ENCODE assay signal across 36 cellular contexts in genomic region chr19:959935-960502, GRCh38. TPM values are rescaled to one million over a fixed set of nuclear protein-coding genes. Genes with fewer than 3 reads are reported as not detected.
DNase-seq lines count a peak whose midpoint lies in the region; ATAC-seq, FAIRE-seq and TF ChIP-seq lines count a peak whose summit lies in the region.
"Had no signal": no experiment of that assay in that cellular context is flagged by ENCODE, and none has a peak within 500 bp of the region (broad histone marks: within the 10 kb centered on the region; RNA-seq: fewer than 3 reads in every experiment).

No MANE protein-coding gene starts in this region.

- peaks cover 14% of the 10 kb centered on the region for H3K4me1 Mint-ChIP-seq in activated CD4-positive, alpha-beta T cell treated with anti-CD3 and anti-CD28 coated beads, Interleukin-2, amount 10 ng/mL, durations not matched to agents 7 days and 5 days
- peaks cover 4% of the 10 kb centered on the region for H3K4me1 Mint-ChIP-seq in activated CD4-positive, alpha-beta T cell treated with anti-CD3 and anti-CD28 coated beads for 36 hours

- 0 out of 2 replicates have a peak, but pooled peaks have one; percentile 3 for TF ChIP-seq POLR2A in GM12878 (IDR thresholded peaks at IDR 0.05; ENCODE audit: low read depth, low read length)
- TF ChIP-seq POLR2A in prostate gland (IDR thresholded peaks at IDR 0.05): no peak

- TF ChIP-seq RAD21 in GM12878 (IDR thresholded peaks at IDR 0.05; ENCODE audit: insufficient read depth, low read depth, low read length): no peak

- H3K9ac ChIP-seq in GM12878 (ENCODE audit: control insufficient read depth, insufficient read depth, low read length) (no peak overlapping the region), smooth muscle cell (ENCODE audit: low read depth) (no peak overlapping the region)

- no peak for DNase-seq in activated CD4-positive, alpha-beta T cell treated with anti-CD3 and anti-CD28 coated beads, Interleukin-2, amount 10 ng/mL, durations not matched to agents 7 days and 5 days
- no peak for DNase-seq in activated CD4-positive, alpha-beta T cell treated with anti-CD3 and anti-CD28 coated beads for 36 hours
- DNase-seq in GM12878 (ENCODE audit: low read depth, low spot score) (no peak), kidney epithelial cell (ENCODE audit: low read depth) (no peak), smooth muscle cell (lab: John Stamatoyannopoulos, UW; ENCODE audit: unreplicated experiment) (no peak), prostate gland (ENCODE audit: low spot score) (no peak), A673 (ENCODE audit: low spot score) (no peak)
- DNase-seq: 8988T; activated CD4-positive, CD25-positive, alpha-beta regulatory T cell treated with anti-CD3 and anti-CD28 coated beads, Interleukin-2, amount 50 U/mL, for 72 hours; activated CD8-positive, alpha-beta T cell treated with anti-CD3 and anti-CD28 coated beads for 36 hours; activated naive CD4-positive, alpha-beta T cell treated with anti-CD3 and anti-CD28 coated beads, Interleukin-2, amount 50 U/mL, for 16 hours; amniotic stem cell; CD4-positive, CD25-positive, alpha-beta regulatory T cell; DMS153; effector CD4-positive, alpha-beta T cell; left cardiac atrium; mammary epithelial cell; NCI-H1092 treated with DMSO at 0.1 percent for 48 hours; NCI-H187 treated with DMSO at 0.1 percent for 48 hours; NCI-H226; NCI-H748 treated with DMSO at 0.1 percent for 48 hours; nucleus accumbens; SJCRH30; T-helper 1 cell had no signal

- CTCF ChIA-PET in activated CD4-positive, alpha-beta T cell treated with anti-CD3 and anti-CD28 coated beads, Interleukin-2, amount 10 ng/mL, durations not matched to agents 7 days and 5 days (lab: Charles Lee): interaction anchor here (1.1 kb wide), 1 partner anchor 53 kb away, joined by 3 read pairs; no protein-coding TSS in a partner anchor
- CTCF ChIA-PET in activated CD4-positive, alpha-beta T cell treated with anti-CD3 and anti-CD28 coated beads for 36 hours (lab: Charles Lee): interaction anchor here (0.7 kb wide), 1 partner anchor 60 kb away, joined by 3 read pairs; no protein-coding TSS in a partner anchor
- CTCF ChIA-PET in GM12878 (lab: Yijun Ruan, JAX): interaction anchor here (0.8 kb wide), 1 partner anchor 9 kb away, joined by 3 read pairs; no protein-coding TSS in a partner anchor
- CTCF ChIA-PET in A673 (lab: Charles Lee): no interaction called here

- H3K27me3 ChIP-seq in GM12878 (replicated peaks in 1 of 2; ENCODE audit: control insufficient read depth in 2 of 2, insufficient read depth in 2 of 2, low read length in 1 of 2): no peaks in the 10 kb centered on the region
- H3K27me3 ChIP-seq in kidney epithelial cell (ENCODE audit: control insufficient read depth, insufficient read depth, low read length): no peaks in the 10 kb centered on the region
- no peaks in the 10 kb centered on the region for H3K27me3 ChIP-seq in smooth muscle cell (ENCODE audit: low read depth)
- no peaks in the 10 kb centered on the region for H3K27me3 ChIP-seq in prostate gland (replicated peaks; ENCODE audit: insufficient read depth)
- H3K27me3 ChIP-seq in A673 (replicated peaks; ENCODE audit: insufficient read depth, low read depth, low read length, poor library complexity): no peaks in the 10 kb centered on the region
- H3K27me3 ChIP-seq: breast epithelium, SJCRH30 had no signal

- TF ChIP-seq CTCF in GM12878 (IDR thresholded peaks at IDR 0.05 in 2 of 3, conservative IDR thresholded peaks at IDR 0.05 in 1 of 3; ENCODE audit: control insufficient read depth in 2 of 3, extremely low read depth in 1 of 3, insufficient read depth in 1 of 3, low read depth in 3 of 3, low read length in 3 of 3): no peak
- peak; percentile 3 for TF ChIP-seq CTCF in kidney epithelial cell (IDR thresholded peaks at IDR 0.05; ENCODE audit: insufficient read depth, low read length, poor library complexity, severe bottlenecking)
- TF ChIP-seq CTCF in smooth muscle cell (IDR thresholded peaks at IDR 0.05; ENCODE audit: borderline replicate concordance, insufficient read depth, poor library complexity, severe bottlenecking): no peak
- TF ChIP-seq CTCF in prostate gland (IDR thresholded peaks at IDR 0.05): no peak
- no peak for TF ChIP-seq CTCF in A673 (conservative IDR thresholded peaks at IDR 0.05; ENCODE audit: low read depth, low read length)

- intact Hi-C loops in activated CD4-positive, alpha-beta T cell treated with anti-CD3 and anti-CD28 coated beads for 36 hours (cut with DNase I, micrococcal nuclease): no loop called here
- intact Hi-C loops in GM12878 (cut with micrococcal nuclease; ENCODE audit: unreplicated experiment) (no loop called here), prostate gland (cut with DNase I) (no loop called here), A673 (cut with micrococcal nuclease; ENCODE audit: unreplicated experiment) (no loop called here)

- H3K79me2 ChIP-seq in GM12878 (ENCODE audit: control insufficient read depth, insufficient read depth, low read length) (peaks cover 12% of the 10 kb centered on the region), smooth muscle cell (ENCODE audit: low read depth) (peaks cover 78% of the 10 kb centered on the region)

- H3K4me1 ChIP-seq in GM12878 (ENCODE audit: control insufficient read depth, insufficient read depth, low read length): peaks cover 7% of the 10 kb centered on the region; the same call in 1 of the 2 replicates
- peaks cover 29% of the 10 kb centered on the region for H3K4me1 ChIP-seq in smooth muscle cell (ENCODE audit: low read depth)
- no peaks in the 10 kb centered on the region for H3K4me1 ChIP-seq in prostate gland (replicated peaks)
- H3K4me1 ChIP-seq in A673 (ENCODE audit: insufficient read depth, low read length, poor library complexity, severe bottlenecking): peaks cover 8% of the 10 kb centered on the region
- H3K4me1 ChIP-seq: breast epithelium had no signal

- TF ChIP-seq EP300 in GM12878 (IDR thresholded peaks at IDR 0.05; ENCODE audit: borderline replicate concordance in 1 of 2, control insufficient read depth in 1 of 2, low read depth in 2 of 2, low read length in 2 of 2): no peak

- H3F3A ChIP-seq in smooth muscle cell (ENCODE audit: low read depth): peaks cover 28% of the 10 kb centered on the region

- FAIRE-seq in GM12878 (lab: Jason Lieb, UNC): no peak
- FAIRE-seq: colon, G401.6, H54, TTC549 had no signal

- RAD21 ChIA-PET in GM12878 (lab: Charles Lee; ENCODE audit: unreplicated experiment): no interaction called here

- POLR2A ChIA-PET in activated CD4-positive, alpha-beta T cell treated with anti-CD3 and anti-CD28 coated beads, Interleukin-2, amount 10 ng/mL, durations not matched to agents 7 days and 5 days (lab: Charles Lee): no interaction called here
- POLR2A ChIA-PET in activated CD4-positive, alpha-beta T cell treated with anti-CD3 and anti-CD28 coated beads for 36 hours (lab: Charles Lee): no interaction called here
- POLR2A ChIA-PET in GM12878 (lab: Charles Lee): no interaction called here
- POLR2A ChIA-PET in A673 (lab: Charles Lee; ENCODE audit: low non-redundant PET): no interaction called here

- ATAC-seq in activated CD4-positive, alpha-beta T cell treated with anti-CD3 and anti-CD28 coated beads for 36 hours: no peak
- ATAC-seq in GM12878 (no peak), HG03045 (IDR thresholded peaks at IDR 0.05; ENCODE audit: unreplicated experiment) (no peak)
- ATAC-seq: activated CD8-positive, alpha-beta T cell treated with anti-CD3 and anti-CD28 coated beads for 36 hours; activated T-helper 17 cell treated with anti-CD3 and anti-CD28 coated beads, Interleukin-2, amount 50 U/mL, for 72 hours; left cardiac atrium had no signal

- H3K4me3 ChIP-seq in GM12878: no peak overlapping the region
- no peak overlapping the region for H3K4me3 ChIP-seq in kidney epithelial cell (ENCODE audit: low read depth, low read length)
- peak overlapping the region; percentile 19 for H3K4me3 ChIP-seq in smooth muscle cell
- no peak overlapping the region for H3K4me3 ChIP-seq in prostate gland
- H3K4me3 ChIP-seq in A673 (ENCODE audit: low read depth, low read length, poor library complexity, severe bottlenecking): no peak overlapping the region
- H3K4me3 ChIP-seq: breast epithelium, SJCRH30, skin epidermis, thoracic aorta had no signal

- SMC1A ChIA-PET in GM12878 (lab: Charles Lee; ENCODE audit: uncharacterized antibody, unreplicated experiment): no interaction called here

- H3K9me3 ChIP-seq in GM12878 (replicated peaks; ENCODE audit: control insufficient read depth, insufficient read depth, low read length) (peaks cover under 1% of the 10 kb centered on the region; the same call in 1 of the 3 replicates), smooth muscle cell (replicated peaks; ENCODE audit: low read depth) (no peaks in the 10 kb centered on the region), prostate gland (no peaks in the 10 kb centered on the region), A673 (ENCODE audit: low read depth, low read length, poor library complexity, severe bottlenecking) (no peaks in the 10 kb centered on the region)
- H3K9me3 ChIP-seq: breast epithelium, SJCRH30, thoracic aorta had no signal

- H3K27ac Mint-ChIP-seq in activated CD4-positive, alpha-beta T cell treated with anti-CD3 and anti-CD28 coated beads, Interleukin-2, amount 10 ng/mL, durations not matched to agents 7 days and 5 days: peak overlapping the region; percentile 9
- no peak overlapping the region for H3K27ac Mint-ChIP-seq in activated CD4-positive, alpha-beta T cell treated with anti-CD3 and anti-CD28 coated beads for 36 hours
- H3K27ac Mint-ChIP-seq: activated CD8-positive, alpha-beta T cell treated with anti-CD3 and anti-CD28 coated beads for 36 hours; stimulated activated naive CD8-positive, alpha-beta T cell treated with anti-CD3 and anti-CD28 coated beads, Interleukin-15, Interleukin-2, amounts not matched to agents 100 ng/mL and 50 ng/mL, for 24 hours had no signal

- H2AFZ ChIP-seq in GM12878 (ENCODE audit: control insufficient read depth, low read depth, low read length) (no peak overlapping the region), smooth muscle cell (ENCODE audit: low read depth) (no peak overlapping the region)

- WGBS in GM12878 (ENCODE audit: insufficient coverage, insufficient replicate concordance, low lambda C conversion rate, missing lambda C conversion rate): 80% methylated on average over 15 of the region's 15 CpGs
- WGBS in smooth muscle cell (ENCODE audit: low lambda C conversion rate): 72% methylated on average over 15 of the region's 15 CpGs
- 70% methylated on average over 15 of the region's 15 CpGs for WGBS in prostate gland

- H3K36me3 Mint-ChIP-seq in activated CD4-positive, alpha-beta T cell treated with anti-CD3 and anti-CD28 coated beads, Interleukin-2, amount 10 ng/mL, durations not matched to agents 7 days and 5 days (ENCODE audit: low read depth): peaks cover 12% of the 10 kb centered on the region
- H3K36me3 Mint-ChIP-seq in activated CD4-positive, alpha-beta T cell treated with anti-CD3 and anti-CD28 coated beads for 36 hours (ENCODE audit: low read depth): peaks cover 7% of the 10 kb centered on the region

- in situ Hi-C loops in GM12878 (cut with MboI): no loop called here

- H4K20me1 ChIP-seq in GM12878 (ENCODE audit: control insufficient read depth, insufficient read depth): peaks cover 3% of the 10 kb centered on the region; the same call in 1 of the 2 replicates
- peaks cover 47% of the 10 kb centered on the region for H4K20me1 ChIP-seq in smooth muscle cell (ENCODE audit: low read depth)

- no peak overlapping the region for H3K4me3 Mint-ChIP-seq in activated CD4-positive, alpha-beta T cell treated with anti-CD3 and anti-CD28 coated beads, Interleukin-2, amount 10 ng/mL, durations not matched to agents 7 days and 5 days
- H3K4me3 Mint-ChIP-seq in activated CD4-positive, alpha-beta T cell treated with anti-CD3 and anti-CD28 coated beads for 36 hours: no peak overlapping the region
- H3K4me3 Mint-ChIP-seq: activated CD8-positive, alpha-beta T cell treated with anti-CD3 and anti-CD28 coated beads for 36 hours; CD4-positive, CD25-positive, alpha-beta regulatory T cell; stimulated activated naive CD8-positive, alpha-beta T cell treated with anti-CD3 and anti-CD28 coated beads, Interleukin-15, Interleukin-2, amounts not matched to agents 100 ng/mL and 50 ng/mL, for 24 hours had no signal

- peaks cover 13 to 49% of the 10 kb centered on the region in 2 experiments for H3K36me3 ChIP-seq in GM12878 (ENCODE audit: control insufficient read depth in 2 of 2, insufficient read depth in 2 of 2, low read length in 1 of 2)
- H3K36me3 ChIP-seq in kidney epithelial cell (ENCODE audit: control insufficient read depth, insufficient read depth, low read length): no peaks in the 10 kb centered on the region
- no peaks in the 10 kb centered on the region for H3K36me3 ChIP-seq in smooth muscle cell (ENCODE audit: low read depth)
- H3K36me3 ChIP-seq in prostate gland: no peaks in the 10 kb centered on the region
- H3K36me3 ChIP-seq in A673 (ENCODE audit: insufficient read depth, low read length, poor library complexity, severe bottlenecking): peaks cover 3% of the 10 kb centered on the region
- H3K36me3 ChIP-seq: breast epithelium, thoracic aorta had no signal

- no peaks in the 10 kb centered on the region for H3K9me3 Mint-ChIP-seq in activated CD4-positive, alpha-beta T cell treated with anti-CD3 and anti-CD28 coated beads, Interleukin-2, amount 10 ng/mL, durations not matched to agents 7 days and 5 days
- H3K9me3 Mint-ChIP-seq in activated CD4-positive, alpha-beta T cell treated with anti-CD3 and anti-CD28 coated beads for 36 hours (ENCODE audit: low read depth): peaks cover under 1% of the 10 kb centered on the region
- H3K9me3 Mint-ChIP-seq: activated CD8-positive, alpha-beta T cell treated with anti-CD3 and anti-CD28 coated beads for 36 hours; activated T-helper 17 cell treated with anti-CD3 and anti-CD28 coated beads, Interleukin-2, amount 50 U/mL, for 72 hours; CD4-positive, CD25-positive, alpha-beta regulatory T cell; stimulated activated naive CD8-positive, alpha-beta T cell treated with anti-CD3 and anti-CD28 coated beads, Interleukin-15, Interleukin-2, amounts not matched to agents 100 ng/mL and 50 ng/mL, for 24 hours had no signal

- no TSS peak for BruUV-seq in GM12878 (replicated peaks; lab: Mats Ljungman, UMichigan)
- no TSS peak for BruUV-seq in A673 (replicated peaks; lab: Mats Ljungman, UMichigan)

- H3K27me3 Mint-ChIP-seq in activated CD4-positive, alpha-beta T cell treated with anti-CD3 and anti-CD28 coated beads, Interleukin-2, amount 10 ng/mL, durations not matched to agents 7 days and 5 days: no peaks in the 10 kb centered on the region
- H3K27me3 Mint-ChIP-seq in activated CD4-positive, alpha-beta T cell treated with anti-CD3 and anti-CD28 coated beads for 36 hours: no peaks in the 10 kb centered on the region
- H3K27me3 Mint-ChIP-seq: activated CD8-positive, alpha-beta T cell treated with anti-CD3 and anti-CD28 coated beads for 36 hours; activated T-helper 17 cell treated with anti-CD3 and anti-CD28 coated beads, Interleukin-2, amount 50 U/mL, for 72 hours; CD4-positive, CD25-positive, alpha-beta regulatory T cell; stimulated activated naive CD8-positive, alpha-beta T cell treated with anti-CD3 and anti-CD28 coated beads, Interleukin-15, Interleukin-2, amounts not matched to agents 100 ng/mL and 50 ng/mL, for 24 hours had no signal

- H3K4me2 ChIP-seq in GM12878 (ENCODE audit: control insufficient read depth, insufficient read depth) (no peak overlapping the region), smooth muscle cell (peak overlapping the region; percentile 76)

- H3K27ac ChIP-seq in GM12878 (ENCODE audit: control insufficient read depth, insufficient read depth) (no peak overlapping the region), smooth muscle cell (ENCODE audit: low read depth) (peak overlapping the region; percentile 65), prostate gland (no peak overlapping the region), A673 (ENCODE audit: low read depth, low read length, poor library complexity, severe bottlenecking) (no peak overlapping the region)
- H3K27ac ChIP-seq: breast epithelium, epithelial cell of prostate, SJCRH30, thoracic aorta had no signal

RNA-seq across cellular contexts. Expression of gene WDR18, which starts 24.1 kb away (rescaled TPM):
- 10 to 100 TPM; 39.2 to 49.2 TPM for total RNA-seq in activated CD4-positive, alpha-beta T cell treated with anti-CD3 and anti-CD28 coated beads, Interleukin-2, amount 10 ng/mL, durations not matched to agents 7 days and 5 days
- 10 to 100 TPM; 71.6 to 87.8 TPM for total RNA-seq in activated CD4-positive, alpha-beta T cell treated with anti-CD3 and anti-CD28 coated beads for 36 hours
- 32.4 and 34.2 TPM in 2 replicates for total RNA-seq in GM12878 (2013; cell fraction: nucleolus; rRNA removed)
- 85.0 and 97.5 TPM in 2 replicates for total RNA-seq in GM12878 (2014; rRNA removed)
- total RNA-seq in GM12878 (2014; rRNA removed; fragmentation: Illumina TruSeq; extraction: Trizol): 13.6 and 16.5 TPM in 2 replicates
- 92.1 and 97.3 TPM in 2 replicates for total RNA-seq in GM12878 (2021)
- polyA plus RNA-seq in GM12878 (2011; ENCODE audit: low read depth): 15.8 TPM
- 7.5 and 27.3 TPM in 2 replicates for polyA plus RNA-seq in GM12878 (2011; rRNA removed)
- polyA plus RNA-seq in GM12878 (2011; cell fraction: cytosol; rRNA removed): 48.8 and 85.0 TPM in 2 replicates
- 165 and 192 TPM in 2 replicates for polyA plus RNA-seq in GM12878 (2011; cell fraction: nucleus; rRNA removed)
- 49.6 and 54.3 TPM in 2 replicates for polyA plus RNA-seq in GM12878 (2012)
- 4.5 and 8.8 TPM in 2 replicates for polyA plus RNA-seq in GM12878 (2014; fragmentation: Illumina TruSeq; extraction: Trizol)
- polyA plus RNA-seq in GM12878 (2014; fragmentation: Nextera tagmentation; extraction: Ambion mirVana): 1 to 10 TPM; 3.0 to 3.3 TPM
- 106 and 131 TPM in 2 replicates for polyA plus RNA-seq in GM12878 (2014; rRNA removed)
- polyA plus RNA-seq in GM12878 (2016; fragmentation: Nextera tagmentation; extraction: Ambion mirVana): 100 to 1,000 TPM; 192 to 206 TPM
- 22.5 and 45.0 TPM in 2 replicates for polyA minus RNA-seq in GM12878 (2011; rRNA and poly(A)+ RNA removed)
- polyA minus RNA-seq in GM12878 (2011; cell fraction: cytosol; rRNA and poly(A)+ RNA removed): 36.3 and 42.0 TPM in 2 replicates
- polyA minus RNA-seq in GM12878 (2011; cell fraction: nucleus; rRNA and poly(A)+ RNA removed): 27.1 and 39.9 TPM in 2 replicates
- total RNA-seq in kidney epithelial cell: 54.6 and 65.0 TPM in 2 replicates
- 33.8 and 69.4 TPM in 2 replicates for total RNA-seq in smooth muscle cell
- polyA plus RNA-seq in smooth muscle cell: 153 and 160 TPM in 2 replicates
- 10 to 100 TPM; 35.0 to 94.8 TPM for total RNA-seq in prostate gland
- total RNA-seq in A673 (2021): 109 and 116 TPM in 2 replicates

RNA-seq across cellular contexts. Expression of gene ARID3A, which starts 34.2 kb away (rescaled TPM):
- total RNA-seq in activated CD4-positive, alpha-beta T cell treated with anti-CD3 and anti-CD28 coated beads, Interleukin-2, amount 10 ng/mL, durations not matched to agents 7 days and 5 days: 10 to 100 TPM; 25.8 to 28.4 TPM
- 10 to 100 TPM; 25.1 to 36.0 TPM for total RNA-seq in activated CD4-positive, alpha-beta T cell treated with anti-CD3 and anti-CD28 coated beads for 36 hours
- 148 and 152 TPM in 2 replicates for total RNA-seq in GM12878 (2013; cell fraction: nucleolus; rRNA removed)
- total RNA-seq in GM12878 (2014; rRNA removed) (30.2 and 34.2 TPM in 2 replicates), GM12878 (2014; rRNA removed; fragmentation: Illumina TruSeq; extraction: Trizol) (18.3 and 23.6 TPM in 2 replicates), GM12878 (2021) (68.3 and 70.0 TPM in 2 replicates), kidney epithelial cell (24.8 and 27.4 TPM in 2 replicates), smooth muscle cell (50.3 TPM in 2 replicates), prostate gland (10 to 100 TPM in 1 of 2 donors, 1 to 10 TPM in 1; 3.8 to 18.7 TPM), A673 (2021) (19.6 and 26.3 TPM in 2 replicates)
- 10.8 TPM for polyA plus RNA-seq in GM12878 (2011; ENCODE audit: low read depth)
- polyA plus RNA-seq in GM12878 (2011; rRNA removed) (6.5 and 17.1 TPM in 2 replicates), GM12878 (2014; fragmentation: Illumina TruSeq; extraction: Trizol) (5.7 and 16.3 TPM in 2 replicates), GM12878 (2014; fragmentation: Nextera tagmentation; extraction: Ambion mirVana) (1 to 10 TPM in 1 of 2 experiments, under 1 TPM in 1; 0.76 to 1.6 TPM), GM12878 (2014; rRNA removed) (37.0 and 45.1 TPM in 2 replicates), GM12878 (2016; fragmentation: Nextera tagmentation; extraction: Ambion mirVana) (1 to 10 TPM; 8.9 to 9.6 TPM), smooth muscle cell (45.7 and 75.2 TPM in 2 replicates)
- 22.9 and 33.7 TPM in 2 replicates for polyA plus RNA-seq in GM12878 (2011; cell fraction: cytosol; rRNA removed)
- polyA plus RNA-seq in GM12878 (2011; cell fraction: nucleus; rRNA removed): 52.3 and 76.3 TPM in 2 replicates
- polyA plus RNA-seq in GM12878 (2012): 33.7 and 35.9 TPM in 2 replicates
- polyA minus RNA-seq in GM12878 (2011; rRNA and poly(A)+ RNA removed): 42.1 and 69.0 TPM in 2 replicates
- 48.9 and 50.8 TPM in 2 replicates for polyA minus RNA-seq in GM12878 (2011; cell fraction: cytosol; rRNA and poly(A)+ RNA removed)
- polyA minus RNA-seq in GM12878 (2011; cell fraction: nucleus; rRNA and poly(A)+ RNA removed): 33.1 and 53.2 TPM in 2 replicates

RNA-seq across cellular contexts. Expression of gene GRIN3B, which starts 40.2 kb away (rescaled TPM):
- not detected for total RNA-seq in activated CD4-positive, alpha-beta T cell treated with anti-CD3 and anti-CD28 coated beads, Interleukin-2, amount 10 ng/mL, durations not matched to agents 7 days and 5 days
- total RNA-seq in activated CD4-positive, alpha-beta T cell treated with anti-CD3 and anti-CD28 coated beads for 36 hours: under 1 TPM in 1 of 2 experiments, not detected in 1; 0.09 TPM
- total RNA-seq in GM12878 (2013; cell fraction: nucleolus; rRNA removed): 0.15 and 0.17 TPM in 2 replicates
- not detected in 2 replicates for total RNA-seq in GM12878 (2014; rRNA removed)
- total RNA-seq in GM12878 (2014; rRNA removed; fragmentation: Illumina TruSeq; extraction: Trizol): not detected in 2 replicates
- 0.15 TPM in 1 of 2 replicates, not detected in the other for total RNA-seq in GM12878 (2021)
- polyA plus RNA-seq in GM12878 (2011; ENCODE audit: low read depth): not detected
- not detected in 2 replicates for polyA plus RNA-seq in GM12878 (2011; rRNA removed)
- 0.20 TPM in 1 of 2 replicates, not detected in the other for polyA plus RNA-seq in GM12878 (2011; cell fraction: cytosol; rRNA removed)
- polyA plus RNA-seq in GM12878 (2011; cell fraction: nucleus; rRNA removed): 0.04 and 0.10 TPM in 2 replicates
- polyA plus RNA-seq in GM12878 (2012): 0.11 and 0.26 TPM in 2 replicates
- polyA plus RNA-seq in GM12878 (2014; fragmentation: Illumina TruSeq; extraction: Trizol): not detected in 2 replicates
- polyA plus RNA-seq in GM12878 (2014; fragmentation: Nextera tagmentation; extraction: Ambion mirVana): not detected
- not detected in 2 replicates for polyA plus RNA-seq in GM12878 (2014; rRNA removed)
- polyA plus RNA-seq in GM12878 (2016; fragmentation: Nextera tagmentation; extraction: Ambion mirVana): not detected
- not detected in 2 replicates for polyA minus RNA-seq in GM12878 (2011; rRNA and poly(A)+ RNA removed)
- polyA minus RNA-seq in GM12878 (2011; cell fraction: cytosol; rRNA and poly(A)+ RNA removed): not detected in 2 replicates
- not detected in 2 replicates for polyA minus RNA-seq in GM12878 (2011; cell fraction: nucleus; rRNA and poly(A)+ RNA removed)
- total RNA-seq in kidney epithelial cell: 0.08 and 1.6 TPM in 2 replicates
- 1.2 and 12.6 TPM in 2 replicates for total RNA-seq in smooth muscle cell
- polyA plus RNA-seq in smooth muscle cell: 1.2 and 3.6 TPM in 2 replicates
- under 1 TPM in 1 of 2 donors, not detected in 1; 0.34 TPM for total RNA-seq in prostate gland
- not detected in 2 replicates for total RNA-seq in A673 (2021)
- total RNA-seq: CD4-positive, CD25-positive, alpha-beta regulatory T cell; SJCRH30 had no signal
- polyA plus RNA-seq: CD4-positive, CD25-positive, alpha-beta regulatory T cell had no signal

RNA-seq across cellular contexts. Expression of gene KISS1R, which starts 42.9 kb away (rescaled TPM):
- total RNA-seq in activated CD4-positive, alpha-beta T cell treated with anti-CD3 and anti-CD28 coated beads, Interleukin-2, amount 10 ng/mL, durations not matched to agents 7 days and 5 days: 1 to 10 TPM in 1 of 2 experiments, under 1 TPM in 1; 0.72 to 1.1 TPM
- total RNA-seq in activated CD4-positive, alpha-beta T cell treated with anti-CD3 and anti-CD28 coated beads for 36 hours: 10 to 100 TPM; 14.3 to 18.4 TPM
- total RNA-seq in GM12878 (2013; cell fraction: nucleolus; rRNA removed): 16.9 and 18.1 TPM in 2 replicates
- total RNA-seq in GM12878 (2014; rRNA removed) (0.60 and 2.7 TPM in 2 replicates), GM12878 (2014; rRNA removed; fragmentation: Illumina TruSeq; extraction: Trizol) (not detected in 2 replicates), GM12878 (2021) (1.8 TPM in 2 replicates), kidney epithelial cell (0.75 TPM in 1 of 2 replicates, not detected in the other), smooth muscle cell (0.27 TPM in 1 of 2 replicates, not detected in the other), prostate gland (not detected), A673 (2021) (0.20 TPM in 1 of 2 replicates, not detected in the other)
- polyA plus RNA-seq in GM12878 (2011; ENCODE audit: low read depth): 0.30 TPM
- polyA plus RNA-seq in GM12878 (2011; rRNA removed) (1.6 and 2.8 TPM in 2 replicates), GM12878 (2014; fragmentation: Illumina TruSeq; extraction: Trizol) (not detected in 2 replicates), GM12878 (2014; fragmentation: Nextera tagmentation; extraction: Ambion mirVana) (under 1 TPM in 1 of 2 experiments, not detected in 1; 0.13 TPM), GM12878 (2014; rRNA removed) (0.83 and 2.1 TPM in 2 replicates), GM12878 (2016; fragmentation: Nextera tagmentation; extraction: Ambion mirVana) (1 to 10 TPM in 1 of 2 experiments, under 1 TPM in 1; 0.14 to 1.4 TPM), smooth muscle cell (0.61 and 1.4 TPM in 2 replicates)
- 2.7 and 4.7 TPM in 2 replicates for polyA plus RNA-seq in GM12878 (2011; cell fraction: cytosol; rRNA removed)
- polyA plus RNA-seq in GM12878 (2011; cell fraction: nucleus; rRNA removed): 19.3 and 20.1 TPM in 2 replicates
- polyA plus RNA-seq in GM12878 (2012): 1.9 and 2.3 TPM in 2 replicates
- 0.29 and 1.3 TPM in 2 replicates for polyA minus RNA-seq in GM12878 (2011; rRNA and poly(A)+ RNA removed)
- polyA minus RNA-seq in GM12878 (2011; cell fraction: cytosol; rRNA and poly(A)+ RNA removed): 1.9 and 2.8 TPM in 2 replicates
- polyA minus RNA-seq in GM12878 (2011; cell fraction: nucleus; rRNA and poly(A)+ RNA removed): 1.7 and 3.2 TPM in 2 replicates
- total RNA-seq: left cardiac atrium, mammary epithelial cell, RPMI7951, thoracic aorta had no signal

RNA-seq across cellular contexts. Expression of gene R3HDM4, which starts 47.0 kb away (rescaled TPM):
- total RNA-seq in activated CD4-positive, alpha-beta T cell treated with anti-CD3 and anti-CD28 coated beads, Interleukin-2, amount 10 ng/mL, durations not matched to agents 7 days and 5 days: 100 to 1,000 TPM; 120 to 121 TPM
- 10 to 100 TPM; 73.7 to 83.3 TPM for total RNA-seq in activated CD4-positive, alpha-beta T cell treated with anti-CD3 and anti-CD28 coated beads for 36 hours
- 17.9 and 20.1 TPM in 2 replicates for total RNA-seq in GM12878 (2013; cell fraction: nucleolus; rRNA removed)
- total RNA-seq in GM12878 (2014; rRNA removed) (24.3 and 28.1 TPM in 2 replicates), GM12878 (2014; rRNA removed; fragmentation: Illumina TruSeq; extraction: Trizol) (18.2 and 19.6 TPM in 2 replicates), GM12878 (2021) (51.6 and 54.5 TPM in 2 replicates), kidney epithelial cell (61.5 and 75.0 TPM in 2 replicates), smooth muscle cell (25.9 and 42.3 TPM in 2 replicates), prostate gland (10 to 100 TPM; 36.9 to 58.7 TPM), A673 (2021) (39.3 and 45.5 TPM in 2 replicates)
- 14.1 TPM for polyA plus RNA-seq in GM12878 (2011; ENCODE audit: low read depth)
- polyA plus RNA-seq in GM12878 (2011; rRNA removed) (12.1 and 26.1 TPM in 2 replicates), GM12878 (2014; fragmentation: Illumina TruSeq; extraction: Trizol) (16.4 and 27.2 TPM in 2 replicates), GM12878 (2014; fragmentation: Nextera tagmentation; extraction: Ambion mirVana) (1 to 10 TPM; 1.3 to 4.2 TPM), GM12878 (2014; rRNA removed) (65.8 and 78.8 TPM in 2 replicates), GM12878 (2016; fragmentation: Nextera tagmentation; extraction: Ambion mirVana) (10 to 100 TPM; 36.0 to 44.0 TPM), smooth muscle cell (69.4 and 70.5 TPM in 2 replicates)
- 43.8 and 54.5 TPM in 2 replicates for polyA plus RNA-seq in GM12878 (2011; cell fraction: cytosol; rRNA removed)
- polyA plus RNA-seq in GM12878 (2011; cell fraction: nucleus; rRNA removed): 41.0 and 44.6 TPM in 2 replicates
- 39.6 and 50.1 TPM in 2 replicates for polyA plus RNA-seq in GM12878 (2012)
- 8.9 and 20.7 TPM in 2 replicates for polyA minus RNA-seq in GM12878 (2011; rRNA and poly(A)+ RNA removed)
- 11.9 and 12.1 TPM in 2 replicates for polyA minus RNA-seq in GM12878 (2011; cell fraction: cytosol; rRNA and poly(A)+ RNA removed)
- polyA minus RNA-seq in GM12878 (2011; cell fraction: nucleus; rRNA and poly(A)+ RNA removed): 4.8 and 6.7 TPM in 2 replicates
